Comparison of ENCODE assay signal across 8 cellular contexts in the genomic region with DNA sequence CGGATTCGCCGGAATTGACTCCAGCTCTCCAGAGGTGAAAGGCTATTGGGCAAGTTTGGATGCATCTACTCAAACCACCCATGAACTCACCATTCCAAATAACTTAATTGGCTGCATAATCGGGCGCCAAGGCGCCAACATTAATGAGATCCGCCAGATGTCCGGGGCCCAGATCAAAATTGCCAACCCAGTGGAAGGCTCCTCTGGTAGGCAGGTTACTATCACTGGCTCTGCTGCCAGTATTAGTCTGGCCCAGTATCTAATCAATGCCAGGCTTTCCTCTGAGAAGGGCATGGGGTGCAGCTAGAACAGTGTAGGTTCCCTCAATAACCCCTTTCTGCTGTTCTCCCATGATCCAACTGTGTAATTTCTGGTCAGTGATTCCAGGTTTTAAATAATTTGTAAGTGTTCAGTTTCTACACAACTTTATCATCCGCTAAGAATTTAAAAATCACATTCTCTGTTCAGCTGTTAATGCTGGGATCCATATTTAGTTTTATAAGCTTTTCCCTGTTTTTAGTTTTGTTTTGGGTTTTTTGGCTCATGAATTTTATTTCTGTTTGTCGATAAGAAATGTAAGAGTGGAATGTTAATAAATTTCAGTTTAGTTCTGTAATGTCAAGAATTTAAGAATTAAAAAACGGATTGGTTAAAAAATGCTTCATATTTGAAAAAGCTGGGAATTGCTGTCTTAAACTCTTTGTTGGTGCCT. TPM values are rescaled to one million over a fixed set of nuclear protein-coding genes. Genes with fewer than 3 reads are reported as not detected.
DNase-seq lines count a peak whose midpoint lies in the region; ATAC-seq, FAIRE-seq and TF ChIP-seq lines count a peak whose summit lies in the region.

No MANE protein-coding gene starts in this region.

- peaks cover 44% of the 10 kb centered on the region for H3K4me1 Mint-ChIP-seq in activated CD4-positive, alpha-beta memory T cell treated with anti-CD3 and anti-CD28 coated beads for 36 hours (ENCODE audit: low read depth)

- H3K9me3 Mint-ChIP-seq in activated CD4-positive, alpha-beta memory T cell treated with anti-CD3 and anti-CD28 coated beads for 36 hours, result no peaks in the 10 kb centered on the region

- H3K36me3 ChIP-seq in iPS DF 6.9 (ENCODE audit: control insufficient read depth, insufficient read depth, low read length) (peaks cover 7% of the 10 kb centered on the region; the same call in 1 of the 2 replicates), stomach smooth muscle (ENCODE audit: control insufficient read depth in 2 of 2, insufficient read depth in 2 of 2, low read length in 2 of 2) (peaks cover 8 to 10% of the 10 kb centered on the region in 2 donors)

- in situ Hi-C loops in KBM-7 (cut with MboI; ENCODE audit: low pct_unique_long_range_greater_than_20kb, low sequenced_read_pairs), result loop anchor here (10.0 kb wide), 1 partner anchor 46 kb away; no protein-coding TSS in a partner anchor

- peak overlapping the region; percentile 96 for H3K4me2 ChIP-seq in A549

- POLR2A ChIA-PET in A549 (lab: Yijun Ruan, JAX), result interaction anchor here (0.9 to 6.1 kb wide), 10 partner anchors 12 to 205 kb away, joined by 3 to 51 read pairs (median 7); a partner anchor contains a TSS
- POLR2A ChIA-PET in activated CD4-positive, alpha-beta memory T cell treated with anti-CD3 and anti-CD28 coated beads for 36 hours (lab: Charles Lee), result interaction anchor here (0.6 to 9.6 kb wide), 14 partner anchors 12 to 205 kb away, joined by 3 to 135 read pairs (median 8); a partner anchor contains a TSS

- peaks cover 3% of the 10 kb centered on the region for H3K27me3 Mint-ChIP-seq in activated CD4-positive, alpha-beta memory T cell treated with anti-CD3 and anti-CD28 coated beads for 36 hours

- peak overlapping the region; percentile 96 for H3K4me3 ChIP-seq in A549
- H3K4me3 ChIP-seq in iPS DF 6.9 (ENCODE audit: low read length), result peak overlapping the region; percentile 83
- peak overlapping the region; percentile 63 to 98 for H3K4me3 ChIP-seq in stomach smooth muscle (ENCODE audit: low read length in 2 of 2)

- DNase-seq in A549 (ENCODE audit: low read depth in 1 of 2, low spot score in 1 of 2), result no peak
- DNase-seq in HCEC 1CT, result peak; percentile 28
- DNase-seq in activated CD4-positive, alpha-beta memory T cell treated with anti-CD3 and anti-CD28 coated beads for 36 hours, result no peak
- no peak for DNase-seq in iPS DF 6.9 (ENCODE audit: low read depth, low spot score)
- no peak for DNase-seq in GDM1 (lab: John Stamatoyannopoulos, UW)
- DNase-seq in KBM-7, result no peak
- no peak for DNase-seq in mesenteric fat pad (ENCODE audit: low spot score)

- peak overlapping the region; percentile 86 to 98 for H3K9ac ChIP-seq in stomach smooth muscle (ENCODE audit: low read length in 2 of 2)

- ATAC-seq in A549, result peak in 1 of 2 experiments; percentile 7; a peak in 2 of 6 replicates

- peaks cover 23% of the 10 kb centered on the region for H3K4me1 ChIP-seq in A549
- peaks cover 2% of the 10 kb centered on the region; the same call in 1 of the 2 replicates for H3K4me1 ChIP-seq in iPS DF 6.9 (ENCODE audit: control insufficient read depth, insufficient read depth, low read length)
- H3K4me1 ChIP-seq in stomach smooth muscle (ENCODE audit: control insufficient read depth, insufficient read depth, low read length), result peaks cover 36% of the 10 kb centered on the region

- TF ChIP-seq EP300 in A549 (IDR thresholded peaks at IDR 0.05), result no peak

- no peaks in the 10 kb centered on the region for H3K9me3 ChIP-seq in A549
- no peaks in the 10 kb centered on the region for H3K9me3 ChIP-seq in iPS DF 6.9 (ENCODE audit: control insufficient read depth, insufficient read depth, low read length)
- no peaks in the 10 kb centered on the region for H3K9me3 ChIP-seq in stomach smooth muscle (ENCODE audit: control insufficient read depth in 2 of 2, low read length in 2 of 2)

- H3K27me3 ChIP-seq in iPS DF 6.9 (ENCODE audit: control insufficient read depth, insufficient read depth, low read length) (no peaks in the 10 kb centered on the region), stomach smooth muscle (ENCODE audit: control insufficient read depth in 1 of 2, insufficient read depth in 2 of 2, low read length in 2 of 2) (no peaks in the 10 kb centered on the region)

- CTCF ChIA-PET in A549 (lab: Yijun Ruan, JAX), result interaction anchor here (0.9 to 3.5 kb wide), 14 partner anchors 8 to 185 kb away, joined by 3 to 33 read pairs (median 4); no protein-coding TSS in a partner anchor
- CTCF ChIA-PET in activated CD4-positive, alpha-beta memory T cell treated with anti-CD3 and anti-CD28 coated beads for 36 hours (lab: Charles Lee), result interaction anchor here (1.0 to 3.4 kb wide), 7 partner anchors 20 to 175 kb away, joined by 3 to 17 read pairs (median 4); a partner anchor contains a TSS

- peaks cover 45% of the 10 kb centered on the region for H3K36me3 Mint-ChIP-seq in activated CD4-positive, alpha-beta memory T cell treated with anti-CD3 and anti-CD28 coated beads for 36 hours

- no peak for FAIRE-seq in A549 (lab: Jason Lieb, UNC)

- intact Hi-C loops in activated CD4-positive, alpha-beta memory T cell treated with anti-CD3 and anti-CD28 coated beads for 36 hours (cut with micrococcal nuclease), result loop anchor here (5.0 to 10.0 kb wide), 3 partner anchors 206 to 704 kb away; a partner anchor contains a TSS

- TF ChIP-seq CTCF in A549 (IDR thresholded peaks at IDR 0.05), result no peak; the same call in 2 of the 3 replicates

- H3K27ac ChIP-seq in A549, result peak overlapping the region; percentile 96 to 100
- H3K27ac ChIP-seq in iPS DF 6.9 (ENCODE audit: low read length), result peak overlapping the region; percentile 3
- H3K27ac ChIP-seq in stomach smooth muscle (ENCODE audit: low read length), result peak overlapping the region; percentile 100

- H3K27ac Mint-ChIP-seq in activated CD4-positive, alpha-beta memory T cell treated with anti-CD3 and anti-CD28 coated beads for 36 hours, result peak overlapping the region; percentile 100

- no peak for TF ChIP-seq POLR2A in A549 (IDR thresholded peaks at IDR 0.05; ENCODE audit: low read length)

- H3K4me3 Mint-ChIP-seq in activated CD4-positive, alpha-beta memory T cell treated with anti-CD3 and anti-CD28 coated beads for 36 hours, result peak overlapping the region; percentile 97

- under 1% methylated on average over 10 of the region's 11 CpGs for WGBS in A549 (ENCODE audit: missing lambda C conversion rate)
- WGBS in iPS DF 6.9 (ENCODE audit: insufficient coverage, insufficient read length), result 93% methylated on average over 2 of the region's 11 CpGs

- no peak for TF ChIP-seq RAD21 in A549 (conservative IDR thresholded peaks at IDR 0.05 in 1 of 2, IDR thresholded peaks at IDR 0.05 in 1 of 2)

TF ChIP-seq in A549, 52 proteins besides CTCF, POLR2A, EP300 and RAD21 (continues in another document):
- TF ChIP-seq HOXB5 (CRISPR knock-in tag; IDR thresholded peaks at IDR 0.05) (no peak), EHF (CRISPR knock-in tag; IDR thresholded peaks at IDR 0.05) (no peak), RNF2 (IDR thresholded peaks at IDR 0.05; ENCODE audit: borderline replicate concordance, low read depth) (no peak), FOSB (CRISPR knock-in tag; IDR thresholded peaks at IDR 0.05) (no peak), POLR2AphosphoS2 (conservative IDR thresholded peaks at IDR 0.05; ENCODE audit: low read length) (0 out of 2 replicates have a peak, but pooled peaks have one; percentile 16), CHD2 (IDR thresholded peaks at IDR 0.05; ENCODE audit: low read length, partially characterized antibody) (no peak), NR3C1 (IDR thresholded peaks at IDR 0.05) (no peak), NPAS2 (CRISPR knock-in tag; IDR thresholded peaks at IDR 0.05; ENCODE audit: borderline replicate concordance) (no peak), RARB (CRISPR knock-in tag; IDR thresholded peaks at IDR 0.05) (no peak), JUN (IDR thresholded peaks at IDR 0.05) (0 out of 5 replicates have a peak, but pooled peaks of 1 of the 2 experiments have one; percentile 5), GATA3 (IDR thresholded peaks at IDR 0.05; ENCODE audit: borderline replicate concordance) (no peak), RCOR1 (IDR thresholded peaks at IDR 0.05; ENCODE audit: low read depth, low read length) (no peak)
- TF ChIP-seq, protein P1, sequence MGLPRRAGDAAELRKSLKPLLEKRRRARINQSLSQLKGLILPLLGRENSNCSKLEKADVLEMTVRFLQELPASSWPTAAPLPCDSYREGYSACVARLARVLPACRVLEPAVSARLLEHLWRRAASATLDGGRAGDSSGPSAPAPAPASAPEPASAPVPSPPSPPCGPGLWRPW (IDR thresholded peaks at IDR 0.05), result no peak
- TF ChIP-seq, protein P2, sequence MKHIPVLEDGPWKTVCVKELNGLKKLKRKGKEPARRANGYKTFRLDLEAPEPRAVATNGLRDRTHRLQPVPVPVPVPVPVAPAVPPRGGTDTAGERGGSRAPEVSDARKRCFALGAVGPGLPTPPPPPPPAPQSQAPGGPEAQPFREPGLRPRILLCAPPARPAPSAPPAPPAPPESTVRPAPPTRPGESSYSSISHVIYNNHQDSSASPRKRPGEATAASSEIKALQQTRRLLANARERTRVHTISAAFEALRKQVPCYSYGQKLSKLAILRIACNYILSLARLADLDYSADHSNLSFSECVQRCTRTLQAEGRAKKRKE (CRISPR knock-in tag; IDR thresholded peaks at IDR 0.05; ENCODE audit: low read depth), result no peak
- TF ChIP-seq, protein P3, sequence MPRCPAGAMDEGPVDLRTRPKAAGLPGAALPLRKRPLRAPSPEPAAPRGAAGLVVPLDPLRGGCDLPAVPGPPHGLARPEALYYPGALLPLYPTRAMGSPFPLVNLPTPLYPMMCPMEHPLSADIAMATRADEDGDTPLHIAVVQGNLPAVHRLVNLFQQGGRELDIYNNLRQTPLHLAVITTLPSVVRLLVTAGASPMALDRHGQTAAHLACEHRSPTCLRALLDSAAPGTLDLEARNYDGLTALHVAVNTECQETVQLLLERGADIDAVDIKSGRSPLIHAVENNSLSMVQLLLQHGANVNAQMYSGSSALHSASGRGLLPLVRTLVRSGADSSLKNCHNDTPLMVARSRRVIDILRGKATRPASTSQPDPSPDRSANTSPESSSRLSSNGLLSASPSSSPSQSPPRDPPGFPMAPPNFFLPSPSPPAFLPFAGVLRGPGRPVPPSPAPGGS (IDR thresholded peaks at IDR 0.05), result no peak

RNA-seq across cellular contexts. Expression of a gene that starts 1.4 kb away (rescaled TPM):
- polyA plus RNA-seq in A549 (2011; rRNA removed) (86.8 and 134 TPM in 2 replicates), A549 (2017; fragmentation: RNase III; extraction: RNeasy Plus Mini Kit Qiagen cat#74134 plus additional on column Dnase treatment) (284 to 310 TPM (median 304 TPM) in 3 replicates)
- 207 and 256 TPM in 2 replicates for polyA plus RNA-seq in A549 (2012; cell fraction: cytosol; rRNA removed)
- polyA plus RNA-seq in A549 (2012; cell fraction: nucleus; rRNA removed), result 280 and 285 TPM in 2 replicates
- 92.8 and 115 TPM in 2 replicates for polyA minus RNA-seq in A549 (2011; rRNA and poly(A)+ RNA removed)
- total RNA-seq in activated CD4-positive, alpha-beta memory T cell treated with anti-CD3 and anti-CD28 coated beads for 36 hours, result 100 to 1,000 TPM; 444 to 449 TPM
- 399 TPM for total RNA-seq in mesenteric fat pad

Comparison
In these comparisons a context has a peak if more than half of its experiments do, and no peak if none do; other contexts are left out.
1. H3K27ac ChIP-seq: peak in every context shown above with its lines; median percentile 100 in stomach smooth muscle; 98 in A549; 3 in iPS DF 6.9.